11 cellular contexts compared by ENCODE assay signal in genomic region chr14:21524575-21525518, GRCh38. TPM values are rescaled to one million over a fixed set of nuclear protein-coding genes. Genes with fewer than 3 reads are reported as not detected.
A peak's percentile ranks its signal among the peaks of the same experiment; 100 is the strongest.
DNase-seq lines count a peak whose midpoint lies in the region; ATAC-seq and TF ChIP-seq lines count a peak whose summit lies in the region.
"Had no signal": no experiment of that assay in that cellular context is flagged by ENCODE, and none has a peak within 500 bp of the region (broad histone marks: within the 10 kb centered on the region; RNA-seq: fewer than 3 reads in every experiment).

No MANE protein-coding gene starts in this region.

- H3K4me1 ChIP-seq in DND-41 (ENCODE audit: insufficient read depth, low read length), result peaks cover 16% of the 10 kb centered on the region
- H3K4me1 ChIP-seq in psoas muscle, result no peaks in the 10 kb centered on the region

- H4K20me1 ChIP-seq in DND-41 (ENCODE audit: insufficient read depth, low read length), result no peaks in the 10 kb centered on the region

- TF ChIP-seq CTCF in DND-41 (IDR thresholded peaks at IDR 0.05; ENCODE audit: borderline replicate concordance, extremely low read depth, low read length, poor library complexity, severe bottlenecking), result no peak
- TF ChIP-seq CTCF in fibroblast of mammary gland (conservative IDR thresholded peaks at IDR 0.05; ENCODE audit: control insufficient read depth, insufficient read depth, low read depth, low read length), result no peak
- no peak for TF ChIP-seq CTCF in psoas muscle (IDR thresholded peaks at IDR 0.05)

- H3K4me2 ChIP-seq in DND-41 (ENCODE audit: insufficient read depth, low read length), result peak overlapping the region; percentile 82

- H3K27ac ChIP-seq in DND-41 (ENCODE audit: low read length) (peak overlapping the region; percentile 20; the same call in 1 of the 2 replicates), SK-N-MC (no peak overlapping the region), psoas muscle (no peak overlapping the region)

- H3K36me3 ChIP-seq in DND-41 (ENCODE audit: insufficient read depth, low read length) (peaks cover 8% of the 10 kb centered on the region), SK-N-MC (ENCODE audit: insufficient read depth, low read length) (peaks cover 30% of the 10 kb centered on the region; the same call in 1 of the 2 replicates), psoas muscle (ENCODE audit: insufficient read depth in 1 of 2, low read depth in 1 of 2) (no peaks in the 10 kb centered on the region)

- peaks cover 5% of the 10 kb centered on the region for H3K79me2 ChIP-seq in DND-41 (ENCODE audit: insufficient read depth, low read length)

- intact Hi-C loops in psoas muscle (cut with DNase I), result no loop called here

- ATAC-seq in DND-41 (ENCODE audit: insufficient read depth, low read depth), result no peak
- ATAC-seq in psoas muscle, result no peak
- no peak for ATAC-seq in HG02852 (IDR thresholded peaks at IDR 0.05; ENCODE audit: unreplicated experiment)

- H3K27me3 ChIP-seq in DND-41 (ENCODE audit: insufficient read depth, low read length, poor library complexity), result no peaks in the 10 kb centered on the region
- peaks cover 0 to 4% (median 0%) of the 10 kb centered on the region in 3 donors for H3K27me3 ChIP-seq in psoas muscle (ENCODE audit: insufficient read depth in 3 of 3, low read length in 2 of 3)

- no peaks in the 10 kb centered on the region for H3K9me3 ChIP-seq in DND-41 (ENCODE audit: insufficient read depth, low read length, severe bottlenecking)
- H3K9me3 ChIP-seq in SK-N-MC (ENCODE audit: low read depth, low read length), result no peaks in the 10 kb centered on the region
- H3K9me3 ChIP-seq in psoas muscle, result no peaks in the 10 kb centered on the region

- peak overlapping the region in 1 of 2 experiments; percentile 88; a peak in 2 of 4 replicates for H3K4me3 ChIP-seq in DND-41 (ENCODE audit: low read depth in 1 of 2, low read length in 2 of 2)
- peak overlapping the region; percentile 94 for H3K4me3 ChIP-seq in SK-N-MC
- H3K4me3 ChIP-seq in fibroblast of mammary gland (ENCODE audit: control insufficient read depth, low read depth, low read length), result peak overlapping the region; percentile 62
- H3K4me3 ChIP-seq in psoas muscle, result peak overlapping the region; percentile 68

- DNase-seq in DND-41, result no peak
- no peak for DNase-seq in SK-N-MC (ENCODE audit: low read depth, low spot score)
- DNase-seq in fibroblast of mammary gland (ENCODE audit: low read depth), result no peak
- DNase-seq in psoas muscle, result no peak
- DNase-seq in occipital lobe (lab: John Stamatoyannopoulos, UW), result no peak
- no peak for DNase-seq in iPS-NIHi11 (ENCODE audit: low spot score)
- no peak for DNase-seq in NCI-H2081 treated with DMSO at 0.1 percent for 48 hours (lab: John Stamatoyannopoulos, UW)
- DNase-seq: NCI-H2227 treated with DMSO at 0.1 percent for 48 hours; stimulated activated CD4-positive, alpha-beta T cell treated with anti-CD3 and anti-CD28 coated beads, Interleukin-2, amount 100 ng/mL, for 24 hours had no signal

- H3K9ac ChIP-seq in DND-41 (ENCODE audit: low read depth, low read length) (peak overlapping the region; percentile 75; the same call in 1 of the 2 replicates), SK-N-MC (ENCODE audit: insufficient read length) (peak overlapping the region; percentile 83)

- WGBS in psoas muscle, 3 donors, result 75 to 87% (median 80%) methylated on average over 17 to 19 of the region's 19 CpGs

- H2AFZ ChIP-seq in DND-41 (ENCODE audit: low read depth, low read length), result no peak overlapping the region

RNA-seq across cellular contexts. Expression of gene SALL2, which starts 1.3 kb away (rescaled TPM):
- total RNA-seq in psoas muscle (1 to 10 TPM in 3 of 4 donors, under 1 TPM in 1; 0.87 to 3.8 (median 1.7) TPM), occipital lobe (11.2 TPM)
- polyA plus RNA-seq in psoas muscle, result under 1 TPM; 0.33 to 0.93 (median 0.62) TPM

RNA-seq across cellular contexts. Expression of gene METTL3, which starts 13.7 kb away (rescaled TPM):
- total RNA-seq in psoas muscle, result 10 to 100 TPM; 17.5 to 22.1 (median 20.6) TPM
- 10 to 100 TPM; 17.8 to 43.9 (median 26.7) TPM for polyA plus RNA-seq in psoas muscle
- total RNA-seq in occipital lobe, result 87.8 TPM

RNA-seq across cellular contexts. Expression of gene TOX4, which starts 47.9 kb away (rescaled TPM):
- 100 to 1,000 TPM in 3 of 4 donors, 10 to 100 TPM in 1; 98.8 to 146 (median 117) TPM for total RNA-seq in psoas muscle
- 10 to 100 TPM; 37.0 to 86.6 (median 57.4) TPM for polyA plus RNA-seq in psoas muscle
- 20.9 TPM for total RNA-seq in occipital lobe

RNA-seq across cellular contexts. Expression of gene RAB2B, which starts 48.1 kb away (rescaled TPM):
- total RNA-seq in psoas muscle (10 to 100 TPM in 1 of 4 donors, 1 to 10 TPM in 3; 5.7 to 11.1 (median 7.4) TPM), occipital lobe (48.0 TPM)
- polyA plus RNA-seq in psoas muscle, result 1 to 10 TPM; 3.6 to 7.9 (median 5.1) TPM

RNA-seq across cellular contexts. Expression of gene OR10G3, which starts 55.0 kb away (rescaled TPM):
- total RNA-seq in psoas muscle (not detected), occipital lobe (not detected)
- not detected for polyA plus RNA-seq in psoas muscle
- total RNA-seq: glomerular endothelial cell had no signal
